8 cellular contexts compared by ENCODE assay signal in genomic region chr1:43453442-43454269, GRCh38. TPM values are rescaled to one million over a fixed set of nuclear protein-coding genes. Genes with fewer than 3 reads are reported as not detected.
DNase-seq lines count a peak whose midpoint lies in the region; ATAC-seq and TF ChIP-seq lines count a peak whose summit lies in the region.

Gene HYI, minus strand, starts transcription at chr1:43453931. Its CDS starts 138 bp downstream, at chr1:43453793.

- no peaks in the 10 kb centered on the region for H3K27me3 ChIP-seq in GM23248 (replicated peaks; ENCODE audit: insufficient read depth)

- peak within 1 kb of the TSS; percentile 77 for H3K9ac ChIP-seq in GM23248

- peak within 1 kb of the TSS; percentile 76 for H2AFZ ChIP-seq in GM23248

- H3K4me1 ChIP-seq in GM23248 (ENCODE audit: insufficient read depth) = peaks cover 4% of the 10 kb centered on the region; the same call in 1 of the 2 replicates

- DNase-seq in AG09319 (ENCODE audit: extremely low read depth, low read depth) (peak; percentile 60), GM23248 (peak; percentile 93), NCI-H2171 treated with DMSO at 0.1 percent for 48 hours (lab: John Stamatoyannopoulos, UW) (peak; percentile 83), kidney tubule cell (ENCODE audit: low spot score) (peak; percentile 92)
- DNase-seq in activated CD4-positive, alpha-beta T cell treated with anti-CD3 and anti-CD28 coated beads for 4 hours = peak; percentile 50 to 51
- peak; percentile 45 to 67 for DNase-seq in stimulated activated CD4-positive, alpha-beta T cell treated with anti-CD3 and anti-CD28 coated beads, Interleukin-15, amount 100 ng/mL, for 48 hours (ENCODE audit: low read depth in 2 of 2)

- H3K4me3 ChIP-seq in GM23248 = peak within 1 kb of the TSS; percentile 74

- peak within 1 kb of the TSS; percentile 94 for H3K4me2 ChIP-seq in GM23248 (ENCODE audit: unreplicated experiment)

- H3K27ac ChIP-seq in GM23248 = peak within 1 kb of the TSS; percentile 63
- H3K27ac ChIP-seq in cingulate gyrus (ENCODE audit: low read depth, low read length) = peak within 1 kb of the TSS; percentile 93

- H4K20me1 ChIP-seq in GM23248 (ENCODE audit: insufficient read depth) = no peaks in the 10 kb centered on the region

- 1% methylated on average over 50 to 87 of the region's 87 CpGs for WGBS in GM23248 (ENCODE audit: low coverage in 1 of 2, low lambda C conversion rate in 2 of 2, missing lambda C conversion rate in 2 of 2), 2 experiments

- ATAC-seq in GM21786 (IDR thresholded peaks at IDR 0.05; ENCODE audit: unreplicated experiment) = no peak

- H3K36me3 ChIP-seq in GM23248 (ENCODE audit: low read depth) = no peaks in the 10 kb centered on the region

- H3K9me3 ChIP-seq in GM23248 (ENCODE audit: low read depth) = no peaks in the 10 kb centered on the region

- H3K79me2 ChIP-seq in GM23248 (ENCODE audit: insufficient read depth) = no peaks in the 10 kb centered on the region

- no peak for TF ChIP-seq CTCF in AG09319 (IDR thresholded peaks at IDR 0.05; ENCODE audit: low read depth, low read length)

- H3K9me2 ChIP-seq in GM23248 (ENCODE audit: insufficient read depth) = no peaks in the 10 kb centered on the region

- peaks cover 24% of the 10 kb centered on the region for H3F3A ChIP-seq in GM23248 (ENCODE audit: insufficient read depth)

- in situ Hi-C loops in GM23248 (cut with MboI) = no loop called here

RNA-seq across cellular contexts. Expression of gene HYI, which starts in this region (rescaled TPM):
- total RNA-seq in GM23248 (2014; rRNA removed; shearing (Covaris generic)) = 28.5 and 35.7 TPM in 2 replicates
- 17.4 and 21.0 TPM in 2 replicates for polyA plus RNA-seq in GM23248 (2016; fragmentation: Nextera tagmentation; extraction: Ambion mirVana)
